ENCODE assay signal across 3 cellular contexts in the genomic region with DNA sequence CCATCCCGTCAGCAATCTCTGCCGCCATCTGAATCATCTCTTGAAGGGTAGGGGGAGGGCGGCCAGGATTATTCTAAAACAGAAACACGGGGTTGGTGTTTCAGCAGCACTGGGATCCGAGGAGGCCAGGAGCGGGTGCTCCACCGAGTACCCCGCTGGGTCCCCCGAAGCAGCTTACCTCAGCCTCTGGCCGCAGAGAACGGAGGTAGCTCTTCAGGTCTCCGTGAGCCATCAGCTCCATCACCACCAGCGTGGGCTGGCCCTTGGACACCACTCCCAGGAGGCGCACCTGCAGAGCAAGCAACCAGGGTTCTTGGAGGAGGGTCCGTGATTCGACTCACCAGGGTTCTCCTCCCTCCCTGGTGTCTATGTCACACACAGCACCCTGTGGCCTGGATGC.
"Had no signal": no experiment of that assay in that cellular context is flagged by ENCODE, and none has a peak within 500 bp of the region (broad histone marks: within the 10 kb centered on the region; RNA-seq: fewer than 3 reads in every experiment).

No MANE protein-coding gene starts in this region.

- ATAC-seq: GM12878 had no signal

- DNase-seq: GDM1, GF-D8 had no signal

- H3K4me3 ChIP-seq: GM12878 had no signal
